ENCODE assay signal across 2 cellular contexts in the genomic region with DNA sequence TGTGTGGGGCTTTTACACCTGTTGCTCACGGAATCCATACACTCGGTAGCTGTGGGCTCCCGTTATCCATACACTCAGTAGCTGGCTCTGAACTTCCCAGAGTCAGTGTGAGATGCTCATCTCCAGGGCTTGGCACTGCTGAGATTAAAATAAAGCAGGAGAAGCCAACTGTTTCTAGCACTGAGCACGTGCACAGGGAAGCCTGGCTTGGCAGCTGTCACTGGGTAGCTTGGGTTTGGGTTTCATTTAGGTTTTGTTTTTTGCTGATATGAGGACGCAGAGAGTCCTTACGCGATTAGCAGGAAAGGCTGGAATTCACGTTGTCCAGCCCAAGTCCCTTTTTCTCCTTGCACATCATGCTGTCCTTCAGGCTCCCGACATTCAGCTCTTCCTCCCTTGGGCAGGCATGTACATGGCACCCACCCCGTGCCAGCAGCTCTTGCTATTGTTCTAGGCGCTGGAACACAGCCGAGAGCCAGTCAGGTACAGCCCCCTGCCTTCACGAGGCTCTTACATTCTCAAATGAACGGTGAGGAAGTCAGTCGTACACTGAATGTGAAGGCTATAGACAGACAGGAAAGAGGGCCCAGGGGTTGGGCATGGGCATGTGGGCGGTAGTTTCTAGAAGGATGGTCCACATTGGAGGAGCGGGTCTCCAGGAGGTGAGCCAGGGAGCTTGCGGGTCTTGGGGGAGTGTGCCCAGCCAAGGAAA.
TF ChIP-seq lines count a peak whose summit lies in the region.

No MANE protein-coding gene starts in this region.

TF ChIP-seq in GM23338, 12 proteins besides CTCF, POLR2A, EP300 and RAD21 (continued from another document):
- TF ChIP-seq POLR2AphosphoS5 (IDR thresholded peaks at IDR 0.05; ENCODE audit: low read depth) (no peak), ZNF114 (CRISPR knock-in tag; IDR thresholded peaks at IDR 0.05) (no peak), STAT1 (IDR thresholded peaks at IDR 0.05; ENCODE audit: unreplicated experiment) (no peak), EZH2phosphoT487 (IDR thresholded peaks at IDR 0.05; ENCODE audit: unreplicated experiment) (no peak)
- TF ChIP-seq, protein P1, sequence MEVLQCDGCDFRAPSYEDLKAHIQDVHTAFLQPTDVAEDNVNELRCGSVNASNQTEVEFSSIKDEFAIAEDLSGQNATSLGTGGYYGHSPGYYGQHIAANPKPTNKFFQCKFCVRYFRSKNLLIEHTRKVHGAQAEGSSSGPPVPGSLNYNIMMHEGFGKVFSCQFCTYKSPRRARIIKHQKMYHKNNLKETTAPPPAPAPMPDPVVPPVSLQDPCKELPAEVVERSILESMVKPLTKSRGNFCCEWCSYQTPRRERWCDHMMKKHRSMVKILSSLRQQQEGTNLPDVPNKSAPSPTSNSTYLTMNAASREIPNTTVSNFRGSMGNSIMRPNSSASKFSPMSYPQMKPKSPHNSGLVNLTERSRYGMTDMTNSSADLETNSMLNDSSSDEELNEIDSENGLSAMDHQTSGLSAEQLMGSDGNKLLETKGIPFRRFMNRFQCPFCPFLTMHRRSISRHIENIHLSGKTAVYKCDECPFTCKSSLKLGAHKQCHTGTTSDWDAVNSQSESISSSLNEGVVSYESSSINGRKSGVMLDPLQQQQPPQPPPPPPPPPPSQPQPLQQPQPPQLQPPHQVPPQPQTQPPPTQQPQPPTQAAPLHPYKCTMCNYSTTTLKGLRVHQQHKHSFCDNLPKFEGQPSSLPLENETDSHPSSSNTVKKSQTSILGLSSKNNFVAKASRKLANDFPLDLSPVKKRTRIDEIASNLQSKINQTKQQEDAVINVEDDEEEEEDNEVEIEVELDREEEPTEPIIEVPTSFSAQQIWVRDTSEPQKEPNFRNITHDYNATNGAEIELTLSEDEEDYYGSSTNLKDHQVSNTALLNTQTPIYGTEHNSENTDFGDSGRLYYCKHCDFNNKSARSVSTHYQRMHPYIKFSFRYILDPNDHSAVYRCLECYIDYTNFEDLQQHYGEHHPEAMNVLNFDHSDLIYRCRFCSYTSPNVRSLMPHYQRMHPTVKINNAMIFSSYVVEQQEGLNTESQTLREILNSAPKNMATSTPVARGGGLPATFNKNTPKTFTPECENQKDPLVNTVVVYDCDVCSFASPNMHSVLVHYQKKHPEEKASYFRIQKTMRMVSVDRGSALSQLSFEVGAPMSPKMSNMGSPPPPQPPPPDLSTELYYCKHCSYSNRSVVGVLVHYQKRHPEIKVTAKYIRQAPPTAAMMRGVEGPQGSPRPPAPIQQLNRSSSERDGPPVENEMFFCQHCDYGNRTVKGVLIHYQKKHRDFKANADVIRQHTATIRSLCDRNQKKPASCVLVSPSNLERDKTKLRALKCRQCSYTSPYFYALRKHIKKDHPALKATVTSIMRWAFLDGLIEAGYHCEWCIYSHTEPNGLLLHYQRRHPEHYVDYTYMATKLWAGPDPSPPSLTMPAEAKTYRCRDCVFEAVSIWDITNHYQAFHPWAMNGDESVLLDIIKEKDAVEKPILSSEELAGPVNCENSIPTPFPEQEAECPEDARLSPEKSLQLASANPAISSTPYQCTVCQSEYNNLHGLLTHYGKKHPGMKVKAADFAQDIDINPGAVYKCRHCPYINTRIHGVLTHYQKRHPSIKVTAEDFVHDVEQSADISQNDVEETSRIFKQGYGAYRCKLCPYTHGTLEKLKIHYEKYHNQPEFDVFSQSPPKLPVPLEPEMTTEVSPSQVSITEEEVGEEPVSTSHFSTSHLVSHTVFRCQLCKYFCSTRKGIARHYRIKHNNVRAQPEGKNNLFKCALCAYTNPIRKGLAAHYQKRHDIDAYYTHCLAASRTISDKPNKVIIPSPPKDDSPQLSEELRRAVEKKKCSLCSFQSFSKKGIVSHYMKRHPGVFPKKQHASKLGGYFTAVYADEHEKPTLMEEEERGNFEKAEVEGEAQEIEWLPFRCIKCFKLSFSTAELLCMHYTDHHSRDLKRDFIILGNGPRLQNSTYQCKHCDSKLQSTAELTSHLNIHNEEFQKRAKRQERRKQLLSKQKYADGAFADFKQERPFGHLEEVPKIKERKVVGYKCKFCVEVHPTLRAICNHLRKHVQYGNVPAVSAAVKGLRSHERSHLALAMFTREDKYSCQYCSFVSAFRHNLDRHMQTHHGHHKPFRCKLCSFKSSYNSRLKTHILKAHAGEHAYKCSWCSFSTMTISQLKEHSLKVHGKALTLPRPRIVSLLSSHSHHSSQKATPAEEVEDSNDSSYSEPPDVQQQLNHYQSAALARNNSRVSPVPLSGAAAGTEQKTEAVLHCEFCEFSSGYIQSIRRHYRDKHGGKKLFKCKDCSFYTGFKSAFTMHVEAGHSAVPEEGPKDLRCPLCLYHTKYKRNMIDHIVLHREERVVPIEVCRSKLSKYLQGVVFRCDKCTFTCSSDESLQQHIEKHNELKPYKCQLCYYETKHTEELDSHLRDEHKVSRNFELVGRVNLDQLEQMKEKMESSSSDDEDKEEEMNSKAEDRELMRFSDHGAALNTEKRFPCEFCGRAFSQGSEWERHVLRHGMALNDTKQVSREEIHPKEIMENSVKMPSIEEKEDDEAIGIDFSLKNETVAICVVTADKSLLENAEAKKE (CRISPR knock-in tag; IDR thresholded peaks at IDR 0.05) = no peak
- TF ChIP-seq, protein P2, sequence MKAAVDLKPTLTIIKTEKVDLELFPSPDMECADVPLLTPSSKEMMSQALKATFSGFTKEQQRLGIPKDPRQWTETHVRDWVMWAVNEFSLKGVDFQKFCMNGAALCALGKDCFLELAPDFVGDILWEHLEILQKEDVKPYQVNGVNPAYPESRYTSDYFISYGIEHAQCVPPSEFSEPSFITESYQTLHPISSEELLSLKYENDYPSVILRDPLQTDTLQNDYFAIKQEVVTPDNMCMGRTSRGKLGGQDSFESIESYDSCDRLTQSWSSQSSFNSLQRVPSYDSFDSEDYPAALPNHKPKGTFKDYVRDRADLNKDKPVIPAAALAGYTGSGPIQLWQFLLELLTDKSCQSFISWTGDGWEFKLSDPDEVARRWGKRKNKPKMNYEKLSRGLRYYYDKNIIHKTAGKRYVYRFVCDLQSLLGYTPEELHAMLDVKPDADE (IDR thresholded peaks at IDR 0.05) = no peak
- TF ChIP-seq, protein P3, sequence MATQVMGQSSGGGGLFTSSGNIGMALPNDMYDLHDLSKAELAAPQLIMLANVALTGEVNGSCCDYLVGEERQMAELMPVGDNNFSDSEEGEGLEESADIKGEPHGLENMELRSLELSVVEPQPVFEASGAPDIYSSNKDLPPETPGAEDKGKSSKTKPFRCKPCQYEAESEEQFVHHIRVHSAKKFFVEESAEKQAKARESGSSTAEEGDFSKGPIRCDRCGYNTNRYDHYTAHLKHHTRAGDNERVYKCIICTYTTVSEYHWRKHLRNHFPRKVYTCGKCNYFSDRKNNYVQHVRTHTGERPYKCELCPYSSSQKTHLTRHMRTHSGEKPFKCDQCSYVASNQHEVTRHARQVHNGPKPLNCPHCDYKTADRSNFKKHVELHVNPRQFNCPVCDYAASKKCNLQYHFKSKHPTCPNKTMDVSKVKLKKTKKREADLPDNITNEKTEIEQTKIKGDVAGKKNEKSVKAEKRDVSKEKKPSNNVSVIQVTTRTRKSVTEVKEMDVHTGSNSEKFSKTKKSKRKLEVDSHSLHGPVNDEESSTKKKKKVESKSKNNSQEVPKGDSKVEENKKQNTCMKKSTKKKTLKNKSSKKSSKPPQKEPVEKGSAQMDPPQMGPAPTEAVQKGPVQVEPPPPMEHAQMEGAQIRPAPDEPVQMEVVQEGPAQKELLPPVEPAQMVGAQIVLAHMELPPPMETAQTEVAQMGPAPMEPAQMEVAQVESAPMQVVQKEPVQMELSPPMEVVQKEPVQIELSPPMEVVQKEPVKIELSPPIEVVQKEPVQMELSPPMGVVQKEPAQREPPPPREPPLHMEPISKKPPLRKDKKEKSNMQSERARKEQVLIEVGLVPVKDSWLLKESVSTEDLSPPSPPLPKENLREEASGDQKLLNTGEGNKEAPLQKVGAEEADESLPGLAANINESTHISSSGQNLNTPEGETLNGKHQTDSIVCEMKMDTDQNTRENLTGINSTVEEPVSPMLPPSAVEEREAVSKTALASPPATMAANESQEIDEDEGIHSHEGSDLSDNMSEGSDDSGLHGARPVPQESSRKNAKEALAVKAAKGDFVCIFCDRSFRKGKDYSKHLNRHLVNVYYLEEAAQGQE (IDR thresholded peaks at IDR 0.05; ENCODE audit: unreplicated experiment) = no peak

TF ChIP-seq in SK-N-SH treated with all-trans-retinoic acid at 6 μM for 48 hours, 23 proteins besides CTCF, POLR2A, EP300 and RAD21:
- TF ChIP-seq, protein P4, sequence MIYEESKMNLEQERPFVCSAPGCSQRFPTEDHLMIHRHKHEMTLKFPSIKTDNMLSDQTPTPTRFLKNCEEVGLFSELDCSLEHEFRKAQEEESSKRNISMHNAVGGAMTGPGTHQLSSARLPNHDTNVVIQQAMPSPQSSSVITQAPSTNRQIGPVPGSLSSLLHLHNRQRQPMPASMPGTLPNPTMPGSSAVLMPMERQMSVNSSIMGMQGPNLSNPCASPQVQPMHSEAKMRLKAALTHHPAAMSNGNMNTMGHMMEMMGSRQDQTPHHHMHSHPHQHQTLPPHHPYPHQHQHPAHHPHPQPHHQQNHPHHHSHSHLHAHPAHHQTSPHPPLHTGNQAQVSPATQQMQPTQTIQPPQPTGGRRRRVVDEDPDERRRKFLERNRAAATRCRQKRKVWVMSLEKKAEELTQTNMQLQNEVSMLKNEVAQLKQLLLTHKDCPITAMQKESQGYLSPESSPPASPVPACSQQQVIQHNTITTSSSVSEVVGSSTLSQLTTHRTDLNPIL (CRISPR knock-in tag; IDR thresholded peaks at IDR 0.05; ENCODE audit: low read depth) = no peak
- TF ChIP-seq, protein P5, sequence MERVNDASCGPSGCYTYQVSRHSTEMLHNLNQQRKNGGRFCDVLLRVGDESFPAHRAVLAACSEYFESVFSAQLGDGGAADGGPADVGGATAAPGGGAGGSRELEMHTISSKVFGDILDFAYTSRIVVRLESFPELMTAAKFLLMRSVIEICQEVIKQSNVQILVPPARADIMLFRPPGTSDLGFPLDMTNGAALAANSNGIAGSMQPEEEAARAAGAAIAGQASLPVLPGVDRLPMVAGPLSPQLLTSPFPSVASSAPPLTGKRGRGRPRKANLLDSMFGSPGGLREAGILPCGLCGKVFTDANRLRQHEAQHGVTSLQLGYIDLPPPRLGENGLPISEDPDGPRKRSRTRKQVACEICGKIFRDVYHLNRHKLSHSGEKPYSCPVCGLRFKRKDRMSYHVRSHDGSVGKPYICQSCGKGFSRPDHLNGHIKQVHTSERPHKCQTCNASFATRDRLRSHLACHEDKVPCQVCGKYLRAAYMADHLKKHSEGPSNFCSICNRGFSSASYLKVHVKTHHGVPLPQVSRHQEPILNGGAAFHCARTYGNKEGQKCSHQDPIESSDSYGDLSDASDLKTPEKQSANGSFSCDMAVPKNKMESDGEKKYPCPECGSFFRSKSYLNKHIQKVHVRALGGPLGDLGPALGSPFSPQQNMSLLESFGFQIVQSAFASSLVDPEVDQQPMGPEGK (CRISPR knock-in tag; IDR thresholded peaks at IDR 0.05; ENCODE audit: borderline replicate concordance) = no peak
- TF ChIP-seq SNAI2 (CRISPR knock-in tag; IDR thresholded peaks at IDR 0.05) (no peak), PPARA (CRISPR knock-in tag; IDR thresholded peaks at IDR 0.05; ENCODE audit: borderline replicate concordance) (no peak), CSDC2 (CRISPR knock-in tag; IDR thresholded peaks at IDR 0.05) (no peak), TCF4 (CRISPR knock-in tag; IDR thresholded peaks at IDR 0.05; ENCODE audit: borderline replicate concordance) (no peak), ZNF565 (CRISPR knock-in tag; conservative IDR thresholded peaks at IDR 0.05; ENCODE audit: low read depth) (no peak), ZNF70 (CRISPR knock-in tag; IDR thresholded peaks at IDR 0.05) (no peak), ZFP3 (CRISPR knock-in tag; IDR thresholded peaks at IDR 0.05) (no peak), RARB (CRISPR knock-in tag; IDR thresholded peaks at IDR 0.05) (no peak), ARNTL (CRISPR knock-in tag; IDR thresholded peaks at IDR 0.05; ENCODE audit: borderline replicate concordance, low read depth) (no peak), TOX (CRISPR knock-in tag; IDR thresholded peaks at IDR 0.05; ENCODE audit: borderline replicate concordance) (no peak), ZNF8 (CRISPR knock-in tag; IDR thresholded peaks at IDR 0.05) (no peak)
- TF ChIP-seq, protein P6, sequence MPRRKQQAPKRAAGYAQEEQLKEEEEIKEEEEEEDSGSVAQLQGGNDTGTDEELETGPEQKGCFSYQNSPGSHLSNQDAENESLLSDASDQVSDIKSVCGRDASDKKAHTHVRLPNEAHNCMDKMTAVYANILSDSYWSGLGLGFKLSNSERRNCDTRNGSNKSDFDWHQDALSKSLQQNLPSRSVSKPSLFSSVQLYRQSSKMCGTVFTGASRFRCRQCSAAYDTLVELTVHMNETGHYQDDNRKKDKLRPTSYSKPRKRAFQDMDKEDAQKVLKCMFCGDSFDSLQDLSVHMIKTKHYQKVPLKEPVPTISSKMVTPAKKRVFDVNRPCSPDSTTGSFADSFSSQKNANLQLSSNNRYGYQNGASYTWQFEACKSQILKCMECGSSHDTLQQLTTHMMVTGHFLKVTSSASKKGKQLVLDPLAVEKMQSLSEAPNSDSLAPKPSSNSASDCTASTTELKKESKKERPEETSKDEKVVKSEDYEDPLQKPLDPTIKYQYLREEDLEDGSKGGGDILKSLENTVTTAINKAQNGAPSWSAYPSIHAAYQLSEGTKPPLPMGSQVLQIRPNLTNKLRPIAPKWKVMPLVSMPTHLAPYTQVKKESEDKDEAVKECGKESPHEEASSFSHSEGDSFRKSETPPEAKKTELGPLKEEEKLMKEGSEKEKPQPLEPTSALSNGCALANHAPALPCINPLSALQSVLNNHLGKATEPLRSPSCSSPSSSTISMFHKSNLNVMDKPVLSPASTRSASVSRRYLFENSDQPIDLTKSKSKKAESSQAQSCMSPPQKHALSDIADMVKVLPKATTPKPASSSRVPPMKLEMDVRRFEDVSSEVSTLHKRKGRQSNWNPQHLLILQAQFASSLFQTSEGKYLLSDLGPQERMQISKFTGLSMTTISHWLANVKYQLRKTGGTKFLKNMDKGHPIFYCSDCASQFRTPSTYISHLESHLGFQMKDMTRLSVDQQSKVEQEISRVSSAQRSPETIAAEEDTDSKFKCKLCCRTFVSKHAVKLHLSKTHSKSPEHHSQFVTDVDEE (CRISPR knock-in tag; IDR thresholded peaks at IDR 0.05) = no peak
- TF ChIP-seq, protein P7, sequence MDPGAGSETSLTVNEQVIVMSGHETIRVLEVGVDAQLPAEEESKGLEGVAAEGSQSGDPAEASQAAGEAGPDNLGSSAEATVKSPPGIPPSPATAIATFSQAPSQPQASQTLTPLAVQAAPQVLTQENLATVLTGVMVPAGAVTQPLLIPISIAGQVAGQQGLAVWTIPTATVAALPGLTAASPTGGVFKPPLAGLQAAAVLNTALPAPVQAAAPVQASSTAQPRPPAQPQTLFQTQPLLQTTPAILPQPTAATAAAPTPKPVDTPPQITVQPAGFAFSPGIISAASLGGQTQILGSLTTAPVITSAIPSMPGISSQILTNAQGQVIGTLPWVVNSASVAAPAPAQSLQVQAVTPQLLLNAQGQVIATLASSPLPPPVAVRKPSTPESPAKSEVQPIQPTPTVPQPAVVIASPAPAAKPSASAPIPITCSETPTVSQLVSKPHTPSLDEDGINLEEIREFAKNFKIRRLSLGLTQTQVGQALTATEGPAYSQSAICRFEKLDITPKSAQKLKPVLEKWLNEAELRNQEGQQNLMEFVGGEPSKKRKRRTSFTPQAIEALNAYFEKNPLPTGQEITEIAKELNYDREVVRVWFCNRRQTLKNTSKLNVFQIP (CRISPR knock-in tag; IDR thresholded peaks at IDR 0.05; ENCODE audit: borderline replicate concordance, low read depth) = no peak
- TF ChIP-seq, protein P8, sequence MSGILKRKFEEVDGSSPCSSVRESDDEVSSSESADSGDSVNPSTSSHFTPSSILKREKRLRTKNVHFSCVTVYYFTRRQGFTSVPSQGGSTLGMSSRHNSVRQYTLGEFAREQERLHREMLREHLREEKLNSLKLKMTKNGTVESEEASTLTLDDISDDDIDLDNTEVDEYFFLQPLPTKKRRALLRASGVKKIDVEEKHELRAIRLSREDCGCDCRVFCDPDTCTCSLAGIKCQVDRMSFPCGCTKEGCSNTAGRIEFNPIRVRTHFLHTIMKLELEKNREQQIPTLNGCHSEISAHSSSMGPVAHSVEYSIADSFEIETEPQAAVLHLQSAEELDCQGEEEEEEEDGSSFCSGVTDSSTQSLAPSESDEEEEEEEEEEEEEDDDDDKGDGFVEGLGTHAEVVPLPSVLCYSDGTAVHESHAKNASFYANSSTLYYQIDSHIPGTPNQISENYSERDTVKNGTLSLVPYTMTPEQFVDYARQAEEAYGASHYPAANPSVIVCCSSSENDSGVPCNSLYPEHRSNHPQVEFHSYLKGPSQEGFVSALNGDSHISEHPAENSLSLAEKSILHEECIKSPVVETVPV (CRISPR knock-in tag; IDR thresholded peaks at IDR 0.05) = no peak
